In the genomic region with DNA sequence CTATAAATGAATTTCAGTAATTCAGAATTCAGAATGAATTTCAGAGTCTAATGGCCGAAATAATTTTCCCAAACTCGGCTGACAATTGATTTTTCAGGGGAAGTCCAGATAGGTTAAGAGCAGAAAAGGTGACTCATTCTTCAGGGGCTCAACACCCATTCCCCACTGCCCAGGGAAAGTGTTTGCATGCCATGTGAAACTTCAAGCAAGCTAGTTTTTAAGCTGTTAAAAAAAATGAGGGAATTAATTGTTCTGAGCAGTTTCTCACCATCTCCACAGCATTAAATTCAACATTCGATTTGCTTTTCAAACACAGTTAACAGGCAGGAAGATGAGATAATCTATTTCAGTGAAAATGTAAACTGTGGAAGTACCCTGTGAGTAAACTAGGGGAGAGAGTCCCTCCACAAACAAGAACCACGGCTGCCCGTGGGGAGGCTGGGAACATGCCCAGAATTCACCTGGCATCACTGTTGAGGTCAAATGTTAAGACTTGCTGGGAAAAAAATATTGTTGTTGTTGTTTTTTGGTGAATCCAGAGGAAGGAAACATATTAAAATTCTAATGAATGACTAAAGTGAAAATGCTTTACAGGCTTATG, we compare ENCODE assay signal across 26 cellular contexts.
"Had no signal": no experiment of that assay in that cellular context is flagged by ENCODE, and none has a peak within 500 bp of the region (broad histone marks: within the 10 kb centered on the region; RNA-seq: fewer than 3 reads in every experiment).

No MANE protein-coding gene starts in this region.

- H3K4me1 Mint-ChIP-seq: activated T-helper 17 cell treated with anti-CD3 and anti-CD28 coated beads, Interleukin-2, amount 50 U/mL, for 72 hours; central memory CD8-positive, alpha-beta T cell; endodermal cell; naive B cell; T-cell had no signal

- H3K27ac Mint-ChIP-seq: activated naive CD4-positive, alpha-beta T cell treated with anti-CD3 and anti-CD28 coated beads, Interleukin-2, amount 50 U/mL, for 72 hours; activated T-cell treated with anti-CD3 and anti-CD28 coated beads, Interleukin-2, amount 50 U/mL, for 24 hours; activated T-helper 17 cell treated with anti-CD3 and anti-CD28 coated beads, Interleukin-2, amount 50 U/mL, for 72 hours; endodermal cell; naive B cell; progenitor cell of endocrine pancreas; T-cell; T-helper 2 cell treated with Interferon-gamma antibody and Interleukin-4, amounts not matched to agents 5 μg/mL and 100 μg/mL, for 36 hours had no signal

- H3K27ac ChIP-seq: breast epithelium, dorsolateral prefrontal cortex, epithelial cell of prostate, lower lobe of right lung, spleen, thoracic aorta, upper lobe of right lung, WERI-Rb-1 had no signal

- H3K9me3 Mint-ChIP-seq: activated T-cell treated with anti-CD3 and anti-CD28 coated beads, Interleukin-2, amount 50 U/mL, for 24 hours; activated T-helper 17 cell treated with anti-CD3 and anti-CD28 coated beads, Interleukin-2, amount 50 U/mL, for 72 hours; central memory CD8-positive, alpha-beta T cell; endodermal cell; T-cell; T-helper 2 cell treated with Interferon-gamma antibody and Interleukin-4, amounts not matched to agents 5 μg/mL and 100 μg/mL, for 36 hours had no signal

- H3K36me3 Mint-ChIP-seq: activated naive CD4-positive, alpha-beta T cell treated with anti-CD3 and anti-CD28 coated beads, Interleukin-2, amount 50 U/mL, for 72 hours; naive B cell had no signal

- H3K4me3 Mint-ChIP-seq: activated T-cell treated with anti-CD3 and anti-CD28 coated beads, Interleukin-2, amount 50 U/mL, for 24 hours; activated T-helper 17 cell treated with anti-CD3 and anti-CD28 coated beads, Interleukin-2, amount 50 U/mL, for 72 hours; central memory CD8-positive, alpha-beta T cell; endodermal cell; naive B cell; T-cell; T-helper 2 cell treated with Interferon-gamma antibody and Interleukin-4, amounts not matched to agents 5 μg/mL and 100 μg/mL, for 36 hours had no signal

- H3K27me3 ChIP-seq: breast epithelium, dorsolateral prefrontal cortex, gastroesophageal sphincter, spleen, upper lobe of right lung had no signal

- H3K4me1 ChIP-seq: breast epithelium, lower lobe of right lung, upper lobe of right lung had no signal

- H3K9me3 ChIP-seq: breast epithelium, gastroesophageal sphincter, lower lobe of right lung, spleen, thoracic aorta, upper lobe of right lung had no signal

- DNase-seq: activated CD4-positive, CD25-positive, alpha-beta regulatory T cell treated with anti-CD3 and anti-CD28 coated beads, Interleukin-2, amount 50 U/mL, for 72 hours; activated T-cell treated with anti-CD3 and anti-CD28 coated beads, Interleukin-2, amount 50 U/mL, for 24 hours; aorta; dorsolateral prefrontal cortex; endodermal cell; head of caudate nucleus; islet precursor cell; left colon; lower lobe of right lung; naive B cell; occipital lobe; spleen; stimulated activated CD4-positive, alpha-beta T cell treated with anti-CD3 and anti-CD28 coated beads, Interleukin-4, amount 100 ng/mL, for 1 hour; stimulated activated naive CD4-positive, alpha-beta T cell; T-cell; upper lobe of right lung; WERI-Rb-1 had no signal

- H3K27me3 Mint-ChIP-seq: activated T-cell treated with anti-CD3 and anti-CD28 coated beads, Interleukin-2, amount 50 U/mL, for 24 hours; activated T-helper 17 cell treated with anti-CD3 and anti-CD28 coated beads, Interleukin-2, amount 50 U/mL, for 72 hours; central memory CD8-positive, alpha-beta T cell; naive B cell; progenitor cell of endocrine pancreas; T-cell had no signal

- H3K36me3 ChIP-seq: breast epithelium, gastroesophageal sphincter, lower lobe of right lung, spleen, thoracic aorta, upper lobe of right lung, WERI-Rb-1 had no signal

- H3K4me3 ChIP-seq: breast epithelium, dorsolateral prefrontal cortex, gastroesophageal sphincter, lower lobe of right lung, spleen, thoracic aorta, upper lobe of right lung had no signal
